In genomic region chr6:51028271-51028670, GRCh38 we compare ENCODE assay signal across 24 cellular contexts.
DNase-seq lines count a peak whose midpoint lies in the region; ATAC-seq and TF ChIP-seq lines count a peak whose summit lies in the region.
"Had no signal": no experiment of that assay in that cellular context is flagged by ENCODE, and none has a peak within 500 bp of the region (broad histone marks: within the 10 kb centered on the region; RNA-seq: fewer than 3 reads in every experiment).

No MANE protein-coding gene starts in this region.

- CTCF ChIA-PET in SK-N-SH (lab: Yijun Ruan, JAX): interaction anchor here (1.6 kb wide), 1 partner anchor 14 kb away, joined by 3 read pairs; no protein-coding TSS in a partner anchor

- no peak for TF ChIP-seq EP300 in SK-N-SH (IDR thresholded peaks at IDR 0.05; ENCODE audit: borderline replicate concordance in 1 of 2, low read depth in 1 of 2, low read length in 1 of 2)

- intact Hi-C loops in Right ventricle myocardium superior (cut with DNase I): no loop called here

- H3K4me1 ChIP-seq in SK-N-SH (ENCODE audit: control insufficient read depth in 1 of 2, insufficient read depth in 2 of 2, low read depth in 1 of 2, low read length in 1 of 2) (no peaks in the 10 kb centered on the region), SJSA1 (replicated peaks) (peaks cover 66% of the 10 kb centered on the region)
- H3K4me1 ChIP-seq: Caco-2, heart right ventricle, neural progenitor cell, transverse colon had no signal

- ATAC-seq in SK-N-SH treated with all-trans-retinoic acid at 6 μM for 48 hours: no peak
- no peak for ATAC-seq in GM21526 (IDR thresholded peaks at IDR 0.05; ENCODE audit: low FRiP score, unreplicated experiment)
- no peak for ATAC-seq in Right ventricle myocardium superior (ENCODE audit: poor library complexity)
- ATAC-seq: activated CD4-positive, CD25-positive, alpha-beta regulatory T cell treated with anti-CD3 and anti-CD28 coated beads, Interleukin-2, amount 50 U/mL, for 24 hours; activated T-cell treated with anti-CD3 and anti-CD28 coated beads, Interleukin-2, amount 50 U/mL, for 4 hours; heart right ventricle; left ventricle myocardium superior; stimulated activated naive CD8-positive, alpha-beta T cell treated with anti-CD3 and anti-CD28 coated beads, Interleukin-15, amount 100 ng/mL, for 72 hours had no signal

- no peak for DNase-seq in SK-N-SH
- DNase-seq in SJSA1 (ENCODE audit: low read depth in 1 of 2, low spot score in 2 of 2): peak in 1 of 2 experiments; percentile 61
- peak; percentile 8 for DNase-seq in fibroblast of mammary gland (ENCODE audit: low read depth)
- no peak for DNase-seq in mesenteric fat pad (ENCODE audit: low spot score)
- no peak for DNase-seq in NCI-H524 treated with DMSO at 0.1 percent for 48 hours (lab: John Stamatoyannopoulos, UW)
- no peak for DNase-seq in Right ventricle myocardium superior
- DNase-seq: activated naive CD4-positive, alpha-beta T cell treated with anti-CD3 and anti-CD28 coated beads, Interleukin-2, amount 10 ng/mL, durations not matched to agents 7 days and 5 days; activated T-cell treated with anti-CD3 and anti-CD28 coated beads, Interleukin-2, amount 50 U/mL, for 4 hours; Caco-2; EL; endodermal cell; heart right ventricle; left ventricle myocardium superior; NCI-H187; NCI-H82; stimulated activated CD4-positive, alpha-beta T cell treated with anti-CD3 and anti-CD28 coated beads, Interleukin-4, amount 100 ng/mL, for 1 hour; stimulated activated naive CD8-positive, alpha-beta T cell treated with anti-CD3 and anti-CD28 coated beads, Interleukin-15, amount 100 ng/mL, for 72 hours; transverse colon had no signal

- no peak overlapping the region for H3K9ac ChIP-seq in SK-N-SH
- H3K9ac ChIP-seq: neural progenitor cell had no signal

- no peak overlapping the region for H2AFZ ChIP-seq in SK-N-SH (ENCODE audit: low read depth)
- H2AFZ ChIP-seq: neural progenitor cell, PC-9 had no signal

- H3K27ac ChIP-seq in SK-N-SH (ENCODE audit: low read depth in 2 of 2, low read length in 1 of 2) (no peak overlapping the region; a peak in 1 of 4 replicates), SJSA1 (peak overlapping the region; percentile 83)
- H3K27ac ChIP-seq: 22Rv1, heart right ventricle, neural progenitor cell, PC-9, transverse colon had no signal

- H3K9me2 ChIP-seq in SK-N-SH: no peaks in the 10 kb centered on the region

- H3K27me3 ChIP-seq in SK-N-SH (ENCODE audit: insufficient read depth): no peaks in the 10 kb centered on the region
- H3K27me3 ChIP-seq in SJSA1 (replicated peaks): no peaks in the 10 kb centered on the region
- H3K27me3 ChIP-seq: heart right ventricle, neural progenitor cell, transverse colon had no signal

- TF ChIP-seq CTCF in SK-N-SH (IDR thresholded peaks at IDR 0.05) (no peak), fibroblast of mammary gland (conservative IDR thresholded peaks at IDR 0.05; ENCODE audit: control insufficient read depth, insufficient read depth, low read depth, low read length) (no peak)

- POLR2A ChIA-PET in SK-N-SH (lab: Yijun Ruan, JAX): no interaction called here

- H3K36me3 ChIP-seq in SK-N-SH (replicated peaks in 1 of 2; ENCODE audit: control insufficient read depth in 1 of 2, insufficient read depth in 2 of 2, low read length in 1 of 2): no peaks in the 10 kb centered on the region
- no peaks in the 10 kb centered on the region for H3K36me3 ChIP-seq in SJSA1
- H3K36me3 ChIP-seq: heart right ventricle, neural progenitor cell, transverse colon had no signal

- no peak overlapping the region for H3K4me3 ChIP-seq in SK-N-SH (ENCODE audit: low read depth in 2 of 2, low read length in 1 of 2)
- no peak overlapping the region for H3K4me3 ChIP-seq in SJSA1
- H3K4me3 ChIP-seq in fibroblast of mammary gland (ENCODE audit: control insufficient read depth, low read depth, low read length): no peak overlapping the region
- H3K4me3 ChIP-seq: heart right ventricle, neural progenitor cell, PC-9, transverse colon had no signal

- no peak for TF ChIP-seq RAD21 in SK-N-SH (IDR thresholded peaks at IDR 0.05; ENCODE audit: low read length)

- H3K9me3 ChIP-seq in SK-N-SH (no peaks in the 10 kb centered on the region), SJSA1 (replicated peaks) (no peaks in the 10 kb centered on the region)
- H3K9me3 ChIP-seq: Caco-2, transverse colon had no signal

- H3K4me2 ChIP-seq in SK-N-SH: no peak overlapping the region
- H3K4me2 ChIP-seq: neural progenitor cell, PC-9 had no signal

- WGBS in SK-N-SH (ENCODE audit: low lambda C conversion rate): 4% methylated on average over 1 of the region's 1 CpG

- no peaks in the 10 kb centered on the region for H4K20me1 ChIP-seq in SK-N-SH (ENCODE audit: insufficient read depth)

- no peaks in the 10 kb centered on the region for H3F3A ChIP-seq in SK-N-SH (replicated peaks; ENCODE audit: insufficient read depth)

- no peaks in the 10 kb centered on the region for H3K79me2 ChIP-seq in SK-N-SH (ENCODE audit: insufficient read depth)

TF ChIP-seq in SK-N-SH treated with all-trans-retinoic acid at 6 μM for 48 hours, 23 proteins besides CTCF, POLR2A, EP300 and RAD21:
- TF ChIP-seq ZFP3 (CRISPR knock-in tag; IDR thresholded peaks at IDR 0.05): 0 out of 2 replicates have a peak, but pooled peaks have one; percentile 19
- TF ChIP-seq TSHZ2 (CRISPR knock-in tag; IDR thresholded peaks at IDR 0.05): no peak
- TF ChIP-seq OSR1 (CRISPR knock-in tag; IDR thresholded peaks at IDR 0.05): no peak

TF ChIP-seq in SK-N-SH, 30 proteins besides CTCF, POLR2A, EP300 and RAD21:
- no peak for TF ChIP-seq SIN3A (IDR thresholded peaks at IDR 0.05; ENCODE audit: borderline replicate concordance, low read depth, low read length)
- no peak for TF ChIP-seq NRF1 (IDR thresholded peaks at IDR 0.05; ENCODE audit: low read depth, low read length)
- TF ChIP-seq RFX5 (IDR thresholded peaks at IDR 0.05; ENCODE audit: low read length): no peak
- no peak for TF ChIP-seq ELF1 (IDR thresholded peaks at IDR 0.05)
- TF ChIP-seq FOXM1 (IDR thresholded peaks at IDR 0.05; ENCODE audit: low read depth): no peak
- TF ChIP-seq YY1 (IDR thresholded peaks at IDR 0.05; ENCODE audit: low read depth): no peak
- TF ChIP-seq GATA2 (CRISPR knock-in tag; IDR thresholded peaks at IDR 0.05): no peak
- TF ChIP-seq NFIC (IDR thresholded peaks at IDR 0.05; ENCODE audit: borderline replicate concordance): no peak
- TF ChIP-seq RCOR1 (IDR thresholded peaks at IDR 0.05; ENCODE audit: low read length): no peak
